ENCODE assay signal across 25 cellular contexts in the genomic region with DNA sequence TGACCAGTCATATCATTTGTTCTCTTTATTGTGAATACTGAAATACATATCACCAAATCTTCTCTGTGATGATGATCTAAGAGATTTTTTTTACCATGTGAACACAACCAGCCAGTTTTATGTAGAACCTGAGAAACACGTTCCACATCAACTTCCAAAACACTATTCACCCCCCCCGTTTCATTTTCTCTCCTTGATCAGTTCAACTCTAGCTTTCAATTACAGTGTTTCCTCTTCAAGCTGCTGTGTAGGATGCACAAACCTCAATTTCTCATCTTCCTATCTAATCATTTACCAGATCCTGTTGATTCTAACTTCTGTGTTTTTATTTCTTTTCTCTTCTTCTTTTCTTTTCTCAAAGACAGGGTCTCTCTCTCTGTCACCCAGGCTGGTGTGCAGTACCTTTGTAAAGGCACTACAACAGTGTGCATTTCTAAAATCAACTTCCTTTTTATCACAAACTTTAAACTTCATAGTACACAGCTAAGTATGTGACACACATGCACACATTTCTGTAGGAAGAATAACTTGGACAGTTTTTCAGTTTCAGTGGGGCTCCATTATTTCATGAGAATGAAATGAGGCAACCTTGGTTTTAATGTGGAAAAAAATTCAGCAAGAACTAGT.
DNase-seq lines count a peak whose midpoint lies in the region; ATAC-seq, FAIRE-seq and TF ChIP-seq lines count a peak whose summit lies in the region.
"Had no signal": no experiment of that assay in that cellular context is flagged by ENCODE, and none has a peak within 500 bp of the region (broad histone marks: within the 10 kb centered on the region; RNA-seq: fewer than 3 reads in every experiment).

No MANE protein-coding gene starts in this region.

- H3K36me3 Mint-ChIP-seq in stimulated activated naive B cell treated with anti-CD40 and anti-IgM and Interleukin-4, amounts not matched to agents 10 μg/mL and 1 μg/mL and 100 μg/mL, for 72 hours: no peaks in the 10 kb centered on the region
- H3K36me3 Mint-ChIP-seq: mesothelial cell of epicardium, naive B cell had no signal

- no peak for DNase-seq in GM18507 (ENCODE audit: extremely low spot score, insufficient read length, low read depth)
- peak; percentile 23 for DNase-seq in kidney tubule cell (ENCODE audit: low spot score)
- DNase-seq in hippocampal formation (lab: John Stamatoyannopoulos, UW): no peak
- DNase-seq in ascending aorta (ENCODE audit: low spot score in 2 of 2): no peak
- DNase-seq in hepatic stellate cell (ENCODE audit: low spot score): no peak
- DNase-seq in stimulated activated naive B cell treated with anti-CD40 and anti-IgM and Interleukin-4, amounts not matched to agents 10 μg/mL and 1 μg/mL and 100 μg/mL, for 72 hours: no peak
- DNase-seq: activated CD4-positive, alpha-beta T cell treated with anti-CD3 and anti-CD28 coated beads for 48 hours; activated gamma-delta T cell treated with Interleukin-2 at 50 U/mL for 16 hours; activated naive CD8-positive, alpha-beta T cell treated with anti-CD3 and anti-CD28 coated beads, Interleukin-2, amount 50 U/mL, for 24 hours; activated T-cell treated with anti-CD3 and anti-CD28 coated beads, Interleukin-2, amount 50 U/mL, for 24 hours; C1 segment of cervical spinal cord; DND-41; naive B cell; NCI-H2081; NCI-H226; NCI-H774; stimulated activated naive CD4-positive, alpha-beta T cell treated with Interleukin-2 at 50 U/mL for 16 hours; T-helper 17 cell; uterus had no signal

- ATAC-seq in GM19452 (IDR thresholded peaks at IDR 0.05; ENCODE audit: unreplicated experiment): peak; percentile 75
- ATAC-seq in HG03571 (IDR thresholded peaks at IDR 0.05; ENCODE audit: unreplicated experiment): peak; percentile 74
- no peak for ATAC-seq in stimulated activated naive B cell treated with anti-CD40 and anti-IgM and Interleukin-4, amounts not matched to agents 10 μg/mL and 1 μg/mL and 100 μg/mL, for 72 hours (replicated peaks)
- ATAC-seq: activated naive CD8-positive, alpha-beta T cell treated with anti-CD3 and anti-CD28 coated beads, Interleukin-2, amount 50 U/mL, for 24 hours; K562; T-helper 17 cell had no signal

- H3K27me3 ChIP-seq in ascending aorta: no peaks in the 10 kb centered on the region
- H3K27me3 ChIP-seq: uterus had no signal

- H3K9me3 Mint-ChIP-seq in stimulated activated naive B cell treated with anti-CD40 and anti-IgM and Interleukin-4, amounts not matched to agents 10 μg/mL and 1 μg/mL and 100 μg/mL, for 72 hours: peaks cover 4 to 5% of the 10 kb centered on the region in 2 donors
- H3K9me3 Mint-ChIP-seq: activated naive CD8-positive, alpha-beta T cell treated with anti-CD3 and anti-CD28 coated beads, Interleukin-2, amount 50 U/mL, for 24 hours; mesothelial cell of epicardium had no signal

- no peaks in the 10 kb centered on the region for H3K4me1 ChIP-seq in ascending aorta
- H3K4me1 ChIP-seq: prostate gland, uterus had no signal

- H3K9me3 ChIP-seq in ascending aorta: no peaks in the 10 kb centered on the region
- H3K9me3 ChIP-seq: prostate gland, uterus had no signal

- H3K4me3 Mint-ChIP-seq in stimulated activated naive B cell treated with anti-CD40 and anti-IgM and Interleukin-4, amounts not matched to agents 10 μg/mL and 1 μg/mL and 100 μg/mL, for 72 hours: no peak overlapping the region
- H3K4me3 Mint-ChIP-seq: activated naive CD8-positive, alpha-beta T cell treated with anti-CD3 and anti-CD28 coated beads, Interleukin-2, amount 50 U/mL, for 24 hours; activated T-cell treated with anti-CD3 and anti-CD28 coated beads, Interleukin-2, amount 50 U/mL, for 24 hours; mesothelial cell of epicardium; naive B cell; T-helper 17 cell had no signal

- no peaks in the 10 kb centered on the region for H3K4me1 Mint-ChIP-seq in stimulated activated naive B cell treated with anti-CD40 and anti-IgM and Interleukin-4, amounts not matched to agents 10 μg/mL and 1 μg/mL and 100 μg/mL, for 72 hours
- H3K4me1 Mint-ChIP-seq: mesothelial cell of epicardium, naive B cell, T-helper 17 cell had no signal

- H3K27me3 Mint-ChIP-seq in stimulated activated naive B cell treated with anti-CD40 and anti-IgM and Interleukin-4, amounts not matched to agents 10 μg/mL and 1 μg/mL and 100 μg/mL, for 72 hours: no peaks in the 10 kb centered on the region
- H3K27me3 Mint-ChIP-seq: activated naive CD8-positive, alpha-beta T cell treated with anti-CD3 and anti-CD28 coated beads, Interleukin-2, amount 50 U/mL, for 24 hours; activated T-cell treated with anti-CD3 and anti-CD28 coated beads, Interleukin-2, amount 50 U/mL, for 24 hours; naive B cell; T-helper 17 cell had no signal

- intact Hi-C loops in ascending aorta (cut with DNase I): no loop called here

- no peak overlapping the region for H3K27ac Mint-ChIP-seq in stimulated activated naive B cell treated with anti-CD40 and anti-IgM and Interleukin-4, amounts not matched to agents 10 μg/mL and 1 μg/mL and 100 μg/mL, for 72 hours
- H3K27ac Mint-ChIP-seq: activated T-cell treated with anti-CD3 and anti-CD28 coated beads, Interleukin-2, amount 50 U/mL, for 24 hours; mesothelial cell of epicardium; naive B cell; T-helper 17 cell had no signal

- peak; percentile 75 for FAIRE-seq in GM18507 (lab: Jason Lieb, UNC)
- FAIRE-seq: H1, K562 had no signal

- no peak for TF ChIP-seq CTCF in ascending aorta (IDR thresholded peaks at IDR 0.05)

- H3K36me3 ChIP-seq in ascending aorta: no peaks in the 10 kb centered on the region
- H3K36me3 ChIP-seq: prostate gland, uterus had no signal

- H3K27ac ChIP-seq in ascending aorta: no peak overlapping the region
- H3K27ac ChIP-seq: prostate gland, uterus had no signal

- H3K4me3 ChIP-seq in ascending aorta: no peak overlapping the region
- H3K4me3 ChIP-seq: K562, prostate gland, uterus had no signal

Comparison
In these comparisons a context has a peak if more than half of its experiments do, and no peak if none do; other contexts are left out.
1. ATAC-seq: peak in GM19452 (single experiment) and HG03571 (single experiment); none in stimulated activated naive B cell treated with anti-CD40 and anti-IgM and Interleukin-4, amounts not matched to agents 10 μg/mL and 1 μg/mL and 100 μg/mL, for 72 hours (0 of 2).